Comparison of ENCODE assay signal across 8 cellular contexts in genomic region chr6:4017847-4018193, GRCh38.
DNase-seq lines count a peak whose midpoint lies in the region; FAIRE-seq and TF ChIP-seq lines count a peak whose summit lies in the region.

No MANE protein-coding gene starts in this region.

- H3K4me3 ChIP-seq in Caco-2 (ENCODE audit: low read depth, low read length) (peak overlapping the region; percentile 73), OCI-LY3 (ENCODE audit: low read length) (peak overlapping the region; percentile 97)

- H3K4me1 ChIP-seq in Caco-2: peaks cover 14% of the 10 kb centered on the region
- peaks cover 14% of the 10 kb centered on the region for H3K4me1 ChIP-seq in OCI-LY3 (ENCODE audit: low read length)

- TF ChIP-seq CTCF in Caco-2 (IDR thresholded peaks at IDR 0.05; ENCODE audit: insufficient read depth in 1 of 2, low read depth in 1 of 2, low read length in 1 of 2, severe bottlenecking in 1 of 2, unreplicated experiment in 1 of 2): no peak
- TF ChIP-seq CTCF in OCI-LY3 (IDR thresholded peaks at IDR 0.05; ENCODE audit: low read depth, low read length): no peak
- TF ChIP-seq CTCF in chondrocyte (IDR thresholded peaks at IDR 0.05): no peak
- TF ChIP-seq CTCF in mesothelial cell of epicardium (IDR thresholded peaks at IDR 0.05; ENCODE audit: unreplicated experiment): no peak

- H3K4me1 Mint-ChIP-seq in Caco-2 (ENCODE audit: low read depth, unreplicated experiment) (peaks cover 7% of the 10 kb centered on the region), chondrocyte (ENCODE audit: low read depth) (peaks cover 52% of the 10 kb centered on the region), mesothelial cell of epicardium (peaks cover 45% of the 10 kb centered on the region)

- CTCF ChIA-PET in Caco-2 (lab: Charles Lee): interaction anchor here (0.6 to 1.7 kb wide), 2 partner anchors 10 to 40 kb away, joined by 3 to 6 read pairs; no protein-coding TSS in a partner anchor

- peak overlapping the region; percentile 90 for H3K9ac ChIP-seq in OCI-LY3 (ENCODE audit: low read length)

- H3K9me3 Mint-ChIP-seq in Caco-2 (ENCODE audit: unreplicated experiment) (no peaks in the 10 kb centered on the region), chondrocyte (ENCODE audit: low read depth) (peaks cover 6% of the 10 kb centered on the region), mesothelial cell of epicardium (peaks cover 6% of the 10 kb centered on the region)

- DNase-seq in Caco-2: no peak
- DNase-seq in HCEC 1CT: peak; percentile 50
- DNase-seq in chondrocyte (ENCODE audit: low spot score): no peak
- no peak for DNase-seq in mesothelial cell of epicardium (ENCODE audit: low spot score in 2 of 2, unreplicated experiment in 2 of 2)
- DNase-seq in SKM-1 treated with dmso at 0.1 percent for 144 hours (lab: John Stamatoyannopoulos, UW; ENCODE audit: unreplicated experiment): no peak
- no peak for DNase-seq in frontal cortex (ENCODE audit: low spot score in 2 of 2)
- no peak for DNase-seq in NCI-H345 (lab: John Stamatoyannopoulos, UW)

- peaks cover 9% of the 10 kb centered on the region for H4K20me1 ChIP-seq in OCI-LY3 (ENCODE audit: insufficient read depth, low read length)

- H3K27me3 Mint-ChIP-seq in Caco-2 (ENCODE audit: insufficient read depth, unreplicated experiment): no peaks in the 10 kb centered on the region
- H3K27me3 Mint-ChIP-seq in chondrocyte (ENCODE audit: low read depth): no peaks in the 10 kb centered on the region
- H3K27me3 Mint-ChIP-seq in mesothelial cell of epicardium (ENCODE audit: low read depth): no peaks in the 10 kb centered on the region

- H3K36me3 Mint-ChIP-seq in Caco-2 (ENCODE audit: insufficient read depth, unreplicated experiment) (peaks cover 28% of the 10 kb centered on the region), chondrocyte (ENCODE audit: low read depth) (peaks cover 8% of the 10 kb centered on the region), mesothelial cell of epicardium (peaks cover 18% of the 10 kb centered on the region)

- no peak for FAIRE-seq in frontal cortex (lab: Jason Lieb, UNC)

- POLR2A ChIA-PET in Caco-2 (lab: Charles Lee): interaction anchor here (1.2 kb wide), 1 partner anchor 118 kb away, joined by 3 read pairs; the partner anchor contains the start of gene ECI2

- no TSS peak for BruUV-seq in Caco-2 (replicated peaks; lab: Mats Ljungman, UMichigan)

- peaks cover 76% of the 10 kb centered on the region for H3K79me2 ChIP-seq in OCI-LY3 (ENCODE audit: low read length)

- H3K27me3 ChIP-seq in Caco-2 (replicated peaks; ENCODE audit: control insufficient read depth, insufficient read depth, low read length): no peaks in the 10 kb centered on the region
- no peaks in the 10 kb centered on the region for H3K27me3 ChIP-seq in OCI-LY3 (ENCODE audit: low read depth, low read length)

- H3K4me2 ChIP-seq in OCI-LY3 (ENCODE audit: low read length): peak overlapping the region; percentile 94

- H3K4me3 Mint-ChIP-seq in Caco-2 (ENCODE audit: unreplicated experiment) (peak overlapping the region; percentile 91), chondrocyte (ENCODE audit: unreplicated experiment) (peak overlapping the region; percentile 82), mesothelial cell of epicardium (peak overlapping the region; percentile 86)

- H3K9me3 ChIP-seq in Caco-2 (no peaks in the 10 kb centered on the region), OCI-LY3 (ENCODE audit: insufficient read depth, low read length) (no peaks in the 10 kb centered on the region)

- no peak overlapping the region; the same call in 1 of the 2 replicates for H2AFZ ChIP-seq in OCI-LY3 (ENCODE audit: low read depth, low read length)

- H3K36me3 ChIP-seq in Caco-2 (ENCODE audit: control insufficient read depth, insufficient read depth, low read length): no peaks in the 10 kb centered on the region
- no peaks in the 10 kb centered on the region for H3K36me3 ChIP-seq in OCI-LY3 (replicated peaks; ENCODE audit: low read depth, low read length)

- intact Hi-C loops in Caco-2 (cut with micrococcal nuclease; ENCODE audit: unreplicated experiment): no loop called here

- H3K27ac Mint-ChIP-seq in Caco-2 (ENCODE audit: unreplicated experiment): peak overlapping the region; percentile 94
- peak overlapping the region; percentile 94 for H3K27ac Mint-ChIP-seq in chondrocyte (ENCODE audit: unreplicated experiment)
- peak overlapping the region; percentile 98 for H3K27ac Mint-ChIP-seq in mesothelial cell of epicardium

- H3K27ac ChIP-seq in OCI-LY3 (ENCODE audit: low read length): peak overlapping the region; percentile 88
